8 cellular contexts compared by ENCODE assay signal in genomic region chr9:126611592-126612328, GRCh38. TPM values are rescaled to one million over a fixed set of nuclear protein-coding genes. Genes with fewer than 3 reads are reported as not detected.
DNase-seq lines count a peak whose midpoint lies in the region; TF ChIP-seq lines count a peak whose summit lies in the region.

No MANE protein-coding gene starts in this region.

- no peak overlapping the region for H3K27ac ChIP-seq in SK-N-MC

- peak; percentile 90 for TF ChIP-seq CTCF in glutamatergic neuron (IDR thresholded peaks at IDR 0.05; ENCODE audit: partially characterized antibody, unreplicated experiment)
- peak; percentile 92 for TF ChIP-seq CTCF in type B pancreatic cell (conservative IDR thresholded peaks at IDR 0.05)

- peaks cover 97% of the 10 kb centered on the region for H3K27me3 Mint-ChIP-seq in activated naive CD4-positive, alpha-beta T cell treated with anti-CD3 and anti-CD28 coated beads, Interleukin-2, amount 10 ng/mL, durations not matched to agents 7 days and 5 days
- peaks cover 24% of the 10 kb centered on the region for H3K27me3 Mint-ChIP-seq in glutamatergic neuron (ENCODE audit: unreplicated experiment)
- peaks cover 76% of the 10 kb centered on the region for H3K27me3 Mint-ChIP-seq in type B pancreatic cell

- H3K9ac ChIP-seq in SK-N-MC (ENCODE audit: insufficient read length): no peak overlapping the region

- DNase-seq in DMS53 (lab: John Stamatoyannopoulos, UW): peak; percentile 87
- peak; percentile 35 for DNase-seq in Jurkat, Clone E6-1 (ENCODE audit: low read depth, low spot score)
- no peak for DNase-seq in SK-N-MC (ENCODE audit: low read depth, low spot score)
- DNase-seq in activated naive CD4-positive, alpha-beta T cell treated with anti-CD3 and anti-CD28 coated beads, Interleukin-2, amount 10 ng/mL, durations not matched to agents 7 days and 5 days: peak; percentile 78
- DNase-seq in glutamatergic neuron: peak; percentile 94
- peak; percentile 34 to 93 (median 68) for DNase-seq in posterior cingulate gyrus
- peak; percentile 89 for DNase-seq in type B pancreatic cell (ENCODE audit: extremely low spot score, unreplicated experiment)
- no peak for DNase-seq in GF-D8 (lab: John Stamatoyannopoulos, UW)

- peaks cover 7% of the 10 kb centered on the region for H3K36me3 Mint-ChIP-seq in activated naive CD4-positive, alpha-beta T cell treated with anti-CD3 and anti-CD28 coated beads, Interleukin-2, amount 10 ng/mL, durations not matched to agents 7 days and 5 days
- peaks cover 5% of the 10 kb centered on the region for H3K36me3 Mint-ChIP-seq in glutamatergic neuron (ENCODE audit: unreplicated experiment)
- peaks cover 1% of the 10 kb centered on the region for H3K36me3 Mint-ChIP-seq in type B pancreatic cell

- no peaks in the 10 kb centered on the region for H3K36me3 ChIP-seq in SK-N-MC (ENCODE audit: insufficient read depth, low read length)

- H3K4me1 Mint-ChIP-seq in activated naive CD4-positive, alpha-beta T cell treated with anti-CD3 and anti-CD28 coated beads, Interleukin-2, amount 10 ng/mL, durations not matched to agents 7 days and 5 days: peaks cover 21% of the 10 kb centered on the region
- H3K4me1 Mint-ChIP-seq in glutamatergic neuron (ENCODE audit: low read depth, unreplicated experiment): peaks cover 4% of the 10 kb centered on the region
- H3K4me1 Mint-ChIP-seq in type B pancreatic cell (ENCODE audit: unreplicated experiment): peaks cover 16% of the 10 kb centered on the region

- no peaks in the 10 kb centered on the region for H3K9me3 ChIP-seq in SK-N-MC (ENCODE audit: low read depth, low read length)

- intact Hi-C loops in posterior cingulate gyrus (cut with DNase I): loop anchor here (2.0 to 10.0 kb wide), 2 partner anchors 73 to 169 kb away; no protein-coding TSS in a partner anchor

- peak overlapping the region; percentile 77 for H3K27ac Mint-ChIP-seq in activated naive CD4-positive, alpha-beta T cell treated with anti-CD3 and anti-CD28 coated beads, Interleukin-2, amount 10 ng/mL, durations not matched to agents 7 days and 5 days
- H3K27ac Mint-ChIP-seq in glutamatergic neuron (ENCODE audit: unreplicated experiment) (no peak overlapping the region), type B pancreatic cell (peak overlapping the region; percentile 72)

- CTCF ChIA-PET in activated naive CD4-positive, alpha-beta T cell treated with anti-CD3 and anti-CD28 coated beads, Interleukin-2, amount 10 ng/mL, durations not matched to agents 7 days and 5 days (lab: Charles Lee): interaction anchor here (1.0 to 2.1 kb wide), 3 partner anchors 17 to 170 kb away, joined by 3 to 7 read pairs (median 5); no protein-coding TSS in a partner anchor

- H3K4me3 ChIP-seq in Jurkat, Clone E6-1 (ENCODE audit: low read length): no peak overlapping the region
- H3K4me3 ChIP-seq in SK-N-MC: peak overlapping the region; percentile 6; the same call in 1 of the 2 replicates

- H3K9me3 Mint-ChIP-seq in activated naive CD4-positive, alpha-beta T cell treated with anti-CD3 and anti-CD28 coated beads, Interleukin-2, amount 10 ng/mL, durations not matched to agents 7 days and 5 days: no peaks in the 10 kb centered on the region
- H3K9me3 Mint-ChIP-seq in glutamatergic neuron (ENCODE audit: unreplicated experiment) (peaks cover 8% of the 10 kb centered on the region), type B pancreatic cell (no peaks in the 10 kb centered on the region)

- H3K4me3 Mint-ChIP-seq in activated naive CD4-positive, alpha-beta T cell treated with anti-CD3 and anti-CD28 coated beads, Interleukin-2, amount 10 ng/mL, durations not matched to agents 7 days and 5 days: no peak overlapping the region
- H3K4me3 Mint-ChIP-seq in glutamatergic neuron (ENCODE audit: unreplicated experiment) (peak overlapping the region; percentile 75), type B pancreatic cell (peak overlapping the region; percentile 85)

RNA-seq across cellular contexts. Expression of gene LMX1B, which starts 2.0 kb away (rescaled TPM):
- polyA plus RNA-seq in Jurkat, Clone E6-1 (2012; ENCODE audit: insufficient read depth, insufficient read length): 1.00 TPM
- total RNA-seq in glutamatergic neuron (ENCODE audit: unreplicated experiment): 0.27 TPM
- 13.6 and 33.6 TPM in 2 replicates for total RNA-seq in type B pancreatic cell (ENCODE audit: low replicate concordance)

Comparison
In these comparisons a context has a peak if more than half of its experiments do, and no peak if none do; other contexts are left out.
1. DNase-seq: peak in DMS53 (single experiment), Jurkat, Clone E6-1 (single experiment), activated naive CD4-positive, alpha-beta T cell treated with anti-CD3 and anti-CD28 coated beads, Interleukin-2, amount 10 ng/mL, durations not matched to agents 7 days and 5 days (single experiment), glutamatergic neuron (single experiment), posterior cingulate gyrus (10 of 10) and type B pancreatic cell (single experiment); none in SK-N-MC (single experiment) and GF-D8 (single experiment).
2. RNA of gene LMX1B, which starts 2.0 kb away (total RNA-seq): 13.6 to 33.6 TPM in type B pancreatic cell; 0.27 TPM in glutamatergic neuron (single experiment); every median in the first group is over 10 times any median in the second.